21 cellular contexts compared by ENCODE assay signal in the genomic region with DNA sequence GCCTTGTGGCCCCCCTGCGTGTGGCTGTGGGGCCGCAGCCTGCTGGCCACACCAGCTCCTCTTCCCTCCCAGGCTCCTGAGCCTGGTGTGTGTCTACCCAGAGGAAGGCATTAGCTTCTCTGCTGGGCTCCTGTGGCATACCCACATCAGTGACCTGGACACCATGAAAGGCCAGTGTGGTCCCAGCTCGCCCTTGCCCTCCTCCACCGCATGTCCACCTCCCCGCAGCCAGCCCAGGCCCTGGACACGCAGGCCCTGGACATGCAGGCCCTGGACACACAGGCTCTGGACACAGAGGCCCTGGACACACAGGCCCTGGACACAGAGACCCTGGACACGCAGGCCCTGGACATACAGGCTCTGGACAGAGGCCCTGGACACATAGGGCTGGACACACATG.
"Had no signal": no experiment of that assay in that cellular context is flagged by ENCODE, and none has a peak within 500 bp of the region (broad histone marks: within the 10 kb centered on the region; RNA-seq: fewer than 3 reads in every experiment).

No MANE protein-coding gene starts in this region.

- ATAC-seq: activated CD4-positive, CD25-positive, alpha-beta regulatory T cell treated with anti-CD3 and anti-CD28 coated beads, Interleukin-2, amount 50 U/mL, for 24 hours; activated CD8-positive, alpha-beta memory T cell treated with anti-CD3 and anti-CD28 coated beads, Interleukin-2, amount 10 ng/mL, durations not matched to agents 7 days and 5 days; activated CD8-positive, alpha-beta T cell treated with anti-CD3 and anti-CD28 coated beads for 36 hours; activated T-cell treated with anti-CD3 and anti-CD28 coated beads, Interleukin-2, amount 50 U/mL, for 72 hours; foreskin keratinocyte; left lung; right cardiac atrium; stimulated activated naive CD8-positive, alpha-beta T cell treated with anti-CD3 and anti-CD28 coated beads, Interleukin-15, amount 100 ng/mL, for 72 hours had no signal

- H3K4me1 ChIP-seq: foreskin keratinocyte, left lung, parathyroid adenoma, tibial artery had no signal

- H3K27ac ChIP-seq: foreskin keratinocyte, left lung, neutrophil, parathyroid adenoma, tibial artery, VCaP had no signal

- H3K27ac Mint-ChIP-seq: activated CD4-positive, alpha-beta T cell treated with anti-CD3 and anti-CD28 coated beads, Interleukin-2, amount 10 ng/mL, durations not matched to agents 7 days and 5 days; activated CD8-positive, alpha-beta memory T cell treated with anti-CD3 and anti-CD28 coated beads, Interleukin-2, amount 10 ng/mL, durations not matched to agents 7 days and 5 days; activated CD8-positive, alpha-beta T cell treated with anti-CD3 and anti-CD28 coated beads for 36 hours; activated T-cell treated with anti-CD3 and anti-CD28 coated beads, Interleukin-2, amount 50 U/mL, for 72 hours; brain; natural killer cell treated with Interleukin-12 subunit alpha and Interleukin-12 subunit beta and Interleukin-15 and Interleukin-18, amount 100 ng/mL, for 72 hours; stimulated activated naive CD8-positive, alpha-beta T cell treated with anti-CD3 and anti-CD28 coated beads, Interleukin-15, amount 100 ng/mL, for 72 hours had no signal

- DNase-seq: activated CD4-positive, alpha-beta T cell treated with anti-CD3 and anti-CD28 coated beads, Interleukin-2, amount 10 ng/mL, durations not matched to agents 7 days and 5 days; activated CD8-positive, alpha-beta T cell treated with anti-CD3 and anti-CD28 coated beads for 36 hours; activated gamma-delta T cell; activated naive CD4-positive, alpha-beta T cell treated with anti-CD3 and anti-CD28 coated beads, Interleukin-2, amount 50 U/mL, for 16 hours; activated T-cell treated with anti-CD3 and anti-CD28 coated beads, Interleukin-2, amount 50 U/mL, for 72 hours; dermis blood vessel endothelial cell; effector CD8-positive, alpha-beta T cell; erythroblast; foreskin keratinocyte; stimulated activated CD4-positive, alpha-beta T cell treated with anti-CD3 and anti-CD28 coated beads, Interleukin-4, amount 100 ng/mL, for 4 hours; stimulated activated naive CD8-positive, alpha-beta T cell treated with anti-CD3 and anti-CD28 coated beads, Interleukin-15, amount 100 ng/mL, for 72 hours; tibial artery had no signal

- H3K4me3 ChIP-seq: left lung, tibial artery had no signal

- H3K36me3 Mint-ChIP-seq: activated CD8-positive, alpha-beta memory T cell treated with anti-CD3 and anti-CD28 coated beads, Interleukin-2, amount 10 ng/mL, durations not matched to agents 7 days and 5 days; brain; natural killer cell treated with Interleukin-12 subunit alpha and Interleukin-12 subunit beta and Interleukin-15 and Interleukin-18, amount 100 ng/mL, for 72 hours had no signal

- H3K4me3 Mint-ChIP-seq: activated CD4-positive, alpha-beta T cell treated with anti-CD3 and anti-CD28 coated beads, Interleukin-2, amount 10 ng/mL, durations not matched to agents 7 days and 5 days; activated CD8-positive, alpha-beta memory T cell treated with anti-CD3 and anti-CD28 coated beads, Interleukin-2, amount 10 ng/mL, durations not matched to agents 7 days and 5 days; activated CD8-positive, alpha-beta T cell treated with anti-CD3 and anti-CD28 coated beads for 36 hours; activated T-cell treated with anti-CD3 and anti-CD28 coated beads, Interleukin-2, amount 50 U/mL, for 72 hours; brain; natural killer cell treated with Interleukin-12 subunit alpha and Interleukin-12 subunit beta and Interleukin-15 and Interleukin-18, amount 100 ng/mL, for 72 hours; stimulated activated naive CD8-positive, alpha-beta T cell treated with anti-CD3 and anti-CD28 coated beads, Interleukin-15, amount 100 ng/mL, for 72 hours had no signal

- H3K27me3 ChIP-seq: foreskin keratinocyte, neutrophil had no signal

- H2AFZ ChIP-seq: parathyroid adenoma had no signal

- H3K9me3 ChIP-seq: left lung, neutrophil had no signal

- H3K36me3 ChIP-seq: left lung, neutrophil, tibial artery had no signal

- H3K9me3 Mint-ChIP-seq: activated CD4-positive, alpha-beta T cell treated with anti-CD3 and anti-CD28 coated beads, Interleukin-2, amount 10 ng/mL, durations not matched to agents 7 days and 5 days; activated CD8-positive, alpha-beta T cell treated with anti-CD3 and anti-CD28 coated beads for 36 hours; activated T-cell treated with anti-CD3 and anti-CD28 coated beads, Interleukin-2, amount 50 U/mL, for 72 hours; natural killer cell treated with Interleukin-12 subunit alpha and Interleukin-12 subunit beta and Interleukin-15 and Interleukin-18, amount 100 ng/mL, for 72 hours; stimulated activated naive CD8-positive, alpha-beta T cell treated with anti-CD3 and anti-CD28 coated beads, Interleukin-15, amount 100 ng/mL, for 72 hours had no signal

- H3K4me1 Mint-ChIP-seq: activated CD4-positive, alpha-beta T cell treated with anti-CD3 and anti-CD28 coated beads, Interleukin-2, amount 10 ng/mL, durations not matched to agents 7 days and 5 days; activated CD8-positive, alpha-beta memory T cell treated with anti-CD3 and anti-CD28 coated beads, Interleukin-2, amount 10 ng/mL, durations not matched to agents 7 days and 5 days; brain; stimulated activated naive CD8-positive, alpha-beta T cell treated with anti-CD3 and anti-CD28 coated beads, Interleukin-15, amount 100 ng/mL, for 72 hours had no signal

- H3K79me2 ChIP-seq: parathyroid adenoma had no signal
